18 cellular contexts compared by ENCODE assay signal in the genomic region with DNA sequence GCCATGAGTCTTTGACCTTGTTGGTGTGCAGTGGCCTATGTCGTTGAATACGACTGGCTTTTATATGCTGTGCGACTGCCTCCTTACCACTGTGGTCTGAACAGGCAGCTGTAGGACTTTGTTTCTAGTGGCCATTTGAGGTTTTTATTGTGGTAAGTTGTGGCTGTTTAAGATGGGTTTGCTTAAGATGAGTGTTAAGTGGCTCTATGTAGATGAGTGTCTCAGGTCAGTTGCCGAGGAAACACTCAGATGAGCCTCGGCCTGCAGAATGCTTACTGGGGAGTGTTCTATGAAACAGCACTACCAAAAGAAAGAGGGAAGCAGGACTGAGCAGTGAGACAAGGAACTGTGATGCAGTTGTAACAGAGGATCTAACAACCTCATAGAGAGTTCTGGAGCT. TPM values are rescaled to one million over a fixed set of nuclear protein-coding genes. Genes with fewer than 3 reads are reported as not detected.
DNase-seq lines count a peak whose midpoint lies in the region; ATAC-seq and TF ChIP-seq lines count a peak whose summit lies in the region.
"Had no signal": no experiment of that assay in that cellular context is flagged by ENCODE, and none has a peak within 500 bp of the region (broad histone marks: within the 10 kb centered on the region; RNA-seq: fewer than 3 reads in every experiment).

No MANE protein-coding gene starts in this region.

- no peak overlapping the region for H3K4me2 ChIP-seq in GM23338

- ATAC-seq in GM18907 (IDR thresholded peaks at IDR 0.05; ENCODE audit: unreplicated experiment): peak; percentile 71
- ATAC-seq in GM23338: no peak
- ATAC-seq in HG03442 (IDR thresholded peaks at IDR 0.05; ENCODE audit: unreplicated experiment): peak; percentile 50
- no peak for ATAC-seq in naive thymus-derived CD4-positive, alpha-beta T cell
- ATAC-seq: CD8-positive, alpha-beta T cell; gastrocnemius medialis; HepG2 had no signal

- H4K20me1 ChIP-seq in GM23338 (replicated peaks; ENCODE audit: insufficient read depth): no peaks in the 10 kb centered on the region

- peaks cover 7% of the 10 kb centered on the region; the same call in 1 of the 3 replicates for H3K36me3 Mint-ChIP-seq in GM23338 (ENCODE audit: low read depth)
- no peaks in the 10 kb centered on the region for H3K36me3 Mint-ChIP-seq in nephron progenitor cell (ENCODE audit: low read depth)
- H3K36me3 Mint-ChIP-seq in activated naive CD4-positive, alpha-beta T cell treated with anti-CD3 and anti-CD28 coated beads, Interleukin-2, amount 10 ng/mL, durations not matched to agents 7 days and 5 days: no peaks in the 10 kb centered on the region
- H3K36me3 Mint-ChIP-seq in naive thymus-derived CD4-positive, alpha-beta T cell: peaks cover 0 to 5% (median 0%) of the 10 kb centered on the region in 5 donors
- H3K36me3 Mint-ChIP-seq: CD8-positive, alpha-beta T cell had no signal

- no peak overlapping the region for H3K27ac ChIP-seq in GM23338 (ENCODE audit: low read depth)
- no peak overlapping the region for H3K27ac ChIP-seq in naive thymus-derived CD4-positive, alpha-beta T cell (ENCODE audit: low read depth, low read length)
- H3K27ac ChIP-seq: gastrocnemius medialis, neutrophil, Peyer's patch had no signal

- H3K27ac Mint-ChIP-seq in GM23338 (no peak overlapping the region), nephron progenitor cell (peak overlapping the region; percentile 51)
- H3K27ac Mint-ChIP-seq in activated naive CD4-positive, alpha-beta T cell treated with anti-CD3 and anti-CD28 coated beads, Interleukin-2, amount 10 ng/mL, durations not matched to agents 7 days and 5 days: no peak overlapping the region
- H3K27ac Mint-ChIP-seq in naive thymus-derived CD4-positive, alpha-beta T cell: peak overlapping the region in 2 of 9 donors; percentile 28 to 67
- H3K27ac Mint-ChIP-seq: CD8-positive, alpha-beta T cell had no signal

- CTCF ChIA-PET in activated naive CD4-positive, alpha-beta T cell treated with anti-CD3 and anti-CD28 coated beads, Interleukin-2, amount 10 ng/mL, durations not matched to agents 7 days and 5 days (lab: Charles Lee): no interaction called here
- CTCF ChIA-PET in naive thymus-derived CD4-positive, alpha-beta T cell (lab: Charles Lee): no interaction called here

- peaks cover 16% of the 10 kb centered on the region for H3K9me3 Mint-ChIP-seq in GM23338
- H3K9me3 Mint-ChIP-seq in nephron progenitor cell: peaks cover 21% of the 10 kb centered on the region
- H3K9me3 Mint-ChIP-seq in activated naive CD4-positive, alpha-beta T cell treated with anti-CD3 and anti-CD28 coated beads, Interleukin-2, amount 10 ng/mL, durations not matched to agents 7 days and 5 days: peaks cover 2% of the 10 kb centered on the region
- peaks cover 0 to 17% (median 3%) of the 10 kb centered on the region in 11 donors for H3K9me3 Mint-ChIP-seq in naive thymus-derived CD4-positive, alpha-beta T cell
- H3K9me3 Mint-ChIP-seq: central memory CD8-positive, alpha-beta T cell had no signal

- POLR2A ChIA-PET in naive thymus-derived CD4-positive, alpha-beta T cell (lab: Charles Lee): no interaction called here

- no peak overlapping the region for H3K4me3 Mint-ChIP-seq in GM23338
- no peak overlapping the region for H3K4me3 Mint-ChIP-seq in nephron progenitor cell
- H3K4me3 Mint-ChIP-seq in activated naive CD4-positive, alpha-beta T cell treated with anti-CD3 and anti-CD28 coated beads, Interleukin-2, amount 10 ng/mL, durations not matched to agents 7 days and 5 days: no peak overlapping the region
- no peak overlapping the region for H3K4me3 Mint-ChIP-seq in naive thymus-derived CD4-positive, alpha-beta T cell
- H3K4me3 Mint-ChIP-seq: CD8-positive, alpha-beta T cell; central memory CD8-positive, alpha-beta T cell had no signal

- no peaks in the 10 kb centered on the region for H3K9me3 ChIP-seq in naive thymus-derived CD4-positive, alpha-beta T cell (ENCODE audit: control insufficient read depth in 2 of 3, low read length in 3 of 3)
- H3K9me3 ChIP-seq: gastrocnemius medialis, neutrophil had no signal

- H3K27me3 ChIP-seq in GM23338 (ENCODE audit: insufficient read depth): no peaks in the 10 kb centered on the region
- no peaks in the 10 kb centered on the region for H3K27me3 ChIP-seq in naive thymus-derived CD4-positive, alpha-beta T cell (ENCODE audit: control insufficient read depth in 2 of 2, insufficient read depth in 2 of 2, low read length in 2 of 2)
- H3K27me3 ChIP-seq: gastrocnemius medialis, Peyer's patch had no signal

- H3K36me3 ChIP-seq in GM23338 (ENCODE audit: insufficient read depth): no peaks in the 10 kb centered on the region; the same call in 1 of the 2 replicates
- H3K36me3 ChIP-seq in naive thymus-derived CD4-positive, alpha-beta T cell (ENCODE audit: control insufficient read depth in 2 of 3, insufficient read depth in 3 of 3, low read length in 3 of 3): no peaks in the 10 kb centered on the region
- H3K36me3 ChIP-seq: gastrocnemius medialis, neutrophil, Peyer's patch had no signal

- DNase-seq in GM23338 (ENCODE audit: low spot score) (peak; percentile 6), nephron progenitor cell (no peak), NCI-H526 (lab: John Stamatoyannopoulos, UW) (no peak), SW 1271 (lab: John Stamatoyannopoulos, UW) (no peak)
- DNase-seq in activated naive CD4-positive, alpha-beta T cell treated with anti-CD3 and anti-CD28 coated beads, Interleukin-2, amount 10 ng/mL, durations not matched to agents 7 days and 5 days: no peak
- no peak for DNase-seq in naive thymus-derived CD4-positive, alpha-beta T cell
- DNase-seq: activated CD4-positive, alpha-beta T cell treated with anti-CD3 and anti-CD28 coated beads for 4 hours; CD8-positive, alpha-beta T cell; gastrocnemius medialis; mammary epithelial cell; NCI-H446 treated with DMSO at 0.1 percent for 48 hours; Peyer's patch; T-helper 1 cell had no signal

- intact Hi-C loops in naive thymus-derived CD4-positive, alpha-beta T cell (cut with micrococcal nuclease): no loop called here

- no peaks in the 10 kb centered on the region for H3K79me2 ChIP-seq in GM23338 (replicated peaks; ENCODE audit: insufficient read depth)

- no peaks in the 10 kb centered on the region for H3K4me1 ChIP-seq in GM23338 (ENCODE audit: insufficient read depth)
- H3K4me1 ChIP-seq in naive thymus-derived CD4-positive, alpha-beta T cell (ENCODE audit: control insufficient read depth in 2 of 2, insufficient read depth in 2 of 2, low read length in 2 of 2): no peaks in the 10 kb centered on the region
- H3K4me1 ChIP-seq: gastrocnemius medialis, Peyer's patch had no signal

- H3K27me3 Mint-ChIP-seq in GM23338 (ENCODE audit: insufficient read depth, low read depth, poor library complexity): peaks cover 4% of the 10 kb centered on the region
- no peaks in the 10 kb centered on the region for H3K27me3 Mint-ChIP-seq in nephron progenitor cell (ENCODE audit: low read depth, poor library complexity)
- peaks cover 4% of the 10 kb centered on the region for H3K27me3 Mint-ChIP-seq in activated naive CD4-positive, alpha-beta T cell treated with anti-CD3 and anti-CD28 coated beads, Interleukin-2, amount 10 ng/mL, durations not matched to agents 7 days and 5 days
- H3K27me3 Mint-ChIP-seq in naive thymus-derived CD4-positive, alpha-beta T cell: peaks cover 0 to 6% (median 0%) of the 10 kb centered on the region in 5 donors

- TF ChIP-seq CTCF in GM23338 (conservative IDR thresholded peaks at IDR 0.05; ENCODE audit: low read depth in 2 of 2) (no peak), nephron progenitor cell (IDR thresholded peaks at IDR 0.05) (no peak)

- H3K4me3 ChIP-seq in GM23338: no peak overlapping the region
- no peak overlapping the region for H3K4me3 ChIP-seq in naive thymus-derived CD4-positive, alpha-beta T cell (ENCODE audit: low read length)
- H3K4me3 ChIP-seq: gastrocnemius medialis, Peyer's patch had no signal

- H3K9me2 ChIP-seq in GM23338 (ENCODE audit: insufficient read depth): no peaks in the 10 kb centered on the region

- H3K4me1 Mint-ChIP-seq in GM23338 (no peaks in the 10 kb centered on the region), nephron progenitor cell (no peaks in the 10 kb centered on the region)
- H3K4me1 Mint-ChIP-seq in activated naive CD4-positive, alpha-beta T cell treated with anti-CD3 and anti-CD28 coated beads, Interleukin-2, amount 10 ng/mL, durations not matched to agents 7 days and 5 days: no peaks in the 10 kb centered on the region
- peaks cover 0 to 4% (median 0%) of the 10 kb centered on the region in 7 donors for H3K4me1 Mint-ChIP-seq in naive thymus-derived CD4-positive, alpha-beta T cell
- H3K4me1 Mint-ChIP-seq: central memory CD8-positive, alpha-beta T cell had no signal

- peak overlapping the region; percentile 3; the same call in 1 of the 2 replicates for H2AFZ ChIP-seq in GM23338

- H3F3A ChIP-seq in GM23338 (replicated peaks; ENCODE audit: low read depth): no peaks in the 10 kb centered on the region

RNA-seq across cellular contexts. Expression of gene CD1C, which starts 14.9 kb away (rescaled TPM):
- 0.16 TPM in 1 of 2 replicates, not detected in the other for total RNA-seq in GM23338 (2014; rRNA removed; shearing (Covaris generic))
- 0.30 TPM in 1 of 2 replicates, not detected in the other for polyA plus RNA-seq in GM23338 (2016; fragmentation: Nextera tagmentation; extraction: Ambion mirVana)
- total RNA-seq in naive thymus-derived CD4-positive, alpha-beta T cell: 10 to 100 TPM in 1 of 5 experiments, 1 to 10 TPM in 1, under 1 TPM in 1, not detected in 2; 0.32 to 12.1 (median 2.1) TPM
- polyA plus RNA-seq in naive thymus-derived CD4-positive, alpha-beta T cell: under 1 TPM in 1 of 2 donors, not detected in 1; 0.24 TPM
- total RNA-seq: CD8-positive, alpha-beta T cell; HepG2; mammary epithelial cell had no signal
- polyA plus RNA-seq: HepG2, mammary epithelial cell had no signal

RNA-seq across cellular contexts. Expression of gene CD1A, which starts 20.6 kb away (rescaled TPM):
- total RNA-seq in GM23338 (2014; rRNA removed; shearing (Covaris generic)): not detected in 2 replicates
- not detected in 2 replicates for polyA plus RNA-seq in GM23338 (2016; fragmentation: Nextera tagmentation; extraction: Ambion mirVana)
- total RNA-seq in naive thymus-derived CD4-positive, alpha-beta T cell: under 1 TPM in 2 of 5 experiments, not detected in 3; 0.17 to 0.83 TPM
- not detected for polyA plus RNA-seq in naive thymus-derived CD4-positive, alpha-beta T cell
- total RNA-seq: CD8-positive, alpha-beta T cell; gastrocnemius medialis; HepG2; mammary epithelial cell; Peyer's patch had no signal
- polyA plus RNA-seq: HepG2, mammary epithelial cell had no signal

RNA-seq across cellular contexts. Expression of gene CD1B, which starts 56.5 kb away (rescaled TPM):
- total RNA-seq in GM23338 (2014; rRNA removed; shearing (Covaris generic)): not detected in 2 replicates
- not detected in 2 replicates for polyA plus RNA-seq in GM23338 (2016; fragmentation: Nextera tagmentation; extraction: Ambion mirVana)
- total RNA-seq in naive thymus-derived CD4-positive, alpha-beta T cell: under 1 TPM in 1 of 5 experiments, not detected in 4; 0.27 TPM
- polyA plus RNA-seq in naive thymus-derived CD4-positive, alpha-beta T cell: not detected
- total RNA-seq: CD8-positive, alpha-beta T cell; gastrocnemius medialis; HepG2; mammary epithelial cell; Peyer's patch had no signal
- polyA plus RNA-seq: HepG2, mammary epithelial cell had no signal

Comparison
In these comparisons a context has a peak if more than half of its experiments do, and no peak if none do; other contexts are left out.
1. ATAC-seq: peak in GM18907 (single experiment) and HG03442 (single experiment); none in GM23338 (single experiment) and naive thymus-derived CD4-positive, alpha-beta T cell (single experiment).